In the genomic region with DNA sequence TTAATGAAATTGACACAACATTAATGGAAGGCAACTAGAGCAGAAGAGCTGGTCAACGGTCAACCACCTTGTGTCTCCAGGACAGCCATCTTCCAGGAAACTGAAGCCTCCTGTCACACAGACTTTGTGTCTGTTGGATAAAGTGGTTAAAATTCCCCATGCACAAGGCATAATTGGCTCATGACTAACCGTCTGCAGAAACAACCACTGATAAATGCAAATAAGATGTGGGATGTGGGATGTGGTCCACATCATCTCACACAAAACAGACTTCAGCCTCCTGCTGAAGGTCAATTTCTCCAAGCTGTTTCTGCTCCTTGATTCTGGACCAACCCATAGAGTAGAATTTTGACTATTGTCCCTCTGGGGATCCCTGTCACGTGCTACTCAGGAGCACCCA, we compare ENCODE assay signal across 18 cellular contexts. TPM values are rescaled to one million over a fixed set of nuclear protein-coding genes. Genes with fewer than 3 reads are reported as not detected.
DNase-seq lines count a peak whose midpoint lies in the region; ATAC-seq, FAIRE-seq and TF ChIP-seq lines count a peak whose summit lies in the region.
"Had no signal": no experiment of that assay in that cellular context is flagged by ENCODE, and none has a peak within 500 bp of the region (broad histone marks: within the 10 kb centered on the region; RNA-seq: fewer than 3 reads in every experiment).

No MANE protein-coding gene starts in this region.

- H2AFZ ChIP-seq in GM23248: no peak overlapping the region

- no peaks in the 10 kb centered on the region for H3K36me3 ChIP-seq in GM23248 (ENCODE audit: low read depth)

- no peaks in the 10 kb centered on the region for H4K20me1 ChIP-seq in GM23248 (ENCODE audit: insufficient read depth)

- H3K27me3 Mint-ChIP-seq in activated T-helper 17 cell treated with anti-CD3 and anti-CD28 coated beads, Interleukin-2, amount 50 U/mL, for 72 hours: peaks cover under 1% of the 10 kb centered on the region
- peaks cover 7% of the 10 kb centered on the region for H3K27me3 Mint-ChIP-seq in type B pancreatic cell

- TF ChIP-seq CTCF in fibroblast of mammary gland (conservative IDR thresholded peaks at IDR 0.05; ENCODE audit: control insufficient read depth, insufficient read depth, low read depth, low read length) (no peak), type B pancreatic cell (conservative IDR thresholded peaks at IDR 0.05) (no peak)

- no peaks in the 10 kb centered on the region for H3K79me2 ChIP-seq in GM23248 (ENCODE audit: insufficient read depth)

- no peaks in the 10 kb centered on the region for H3K4me1 Mint-ChIP-seq in activated T-helper 17 cell treated with anti-CD3 and anti-CD28 coated beads, Interleukin-2, amount 50 U/mL, for 72 hours
- H3K4me1 Mint-ChIP-seq in type B pancreatic cell (ENCODE audit: unreplicated experiment): no peaks in the 10 kb centered on the region
- H3K4me1 Mint-ChIP-seq: CD4-positive, alpha-beta memory T cell; IgD-negative memory B cell had no signal

- H3K9ac ChIP-seq in GM23248: no peak overlapping the region

- H3K4me3 Mint-ChIP-seq in activated T-helper 17 cell treated with anti-CD3 and anti-CD28 coated beads, Interleukin-2, amount 50 U/mL, for 72 hours: no peak overlapping the region
- H3K4me3 Mint-ChIP-seq in type B pancreatic cell: no peak overlapping the region
- H3K4me3 Mint-ChIP-seq: CD4-positive, alpha-beta memory T cell; IgD-negative memory B cell had no signal

- H3F3A ChIP-seq in GM23248 (ENCODE audit: insufficient read depth): peaks cover 14% of the 10 kb centered on the region; the same call in 1 of the 2 replicates

- no peaks in the 10 kb centered on the region for H3K9me3 Mint-ChIP-seq in activated T-helper 17 cell treated with anti-CD3 and anti-CD28 coated beads, Interleukin-2, amount 50 U/mL, for 72 hours
- no peaks in the 10 kb centered on the region for H3K9me3 Mint-ChIP-seq in type B pancreatic cell
- H3K9me3 Mint-ChIP-seq: CD4-positive, alpha-beta memory T cell had no signal

- peaks cover 14% of the 10 kb centered on the region for H3K4me1 ChIP-seq in GM23248 (ENCODE audit: insufficient read depth)

- no peak overlapping the region for H3K27ac Mint-ChIP-seq in activated T-helper 17 cell treated with anti-CD3 and anti-CD28 coated beads, Interleukin-2, amount 50 U/mL, for 72 hours
- H3K27ac Mint-ChIP-seq in type B pancreatic cell: no peak overlapping the region
- H3K27ac Mint-ChIP-seq: CD4-positive, alpha-beta memory T cell; IgD-negative memory B cell had no signal

- no peak for TF ChIP-seq POLR2A in H54 (IDR thresholded peaks at IDR 0.05; ENCODE audit: low read depth, low read length)

- FAIRE-seq in H54 (lab: Jason Lieb, UNC): no peak
- FAIRE-seq: GM12892 had no signal

- DNase-seq in GM23248: peak; percentile 65
- peak; percentile 47 for DNase-seq in fibroblast of mammary gland (ENCODE audit: low read depth)
- no peak for DNase-seq in nucleus accumbens (lab: John Stamatoyannopoulos, UW)
- DNase-seq in H54 (ENCODE audit: insufficient read length, low spot score): no peak
- no peak for DNase-seq in type B pancreatic cell (ENCODE audit: extremely low spot score, unreplicated experiment)
- DNase-seq: Calu3; CD4-positive, alpha-beta memory T cell; GDM1; Kasumi-1; NCI-H187; NCI-H446; NCI-H69; NK-92 treated with Interleukin-12 subunit alpha and Interleukin-12 subunit beta, amount 100 ng/mL, for 24 hours; SIG-M5 had no signal

- in situ Hi-C loops in GM23248 (cut with MboI): loop anchor here (25.0 kb wide), 1 partner anchor 90 kb away; no protein-coding TSS in a partner anchor

- no peaks in the 10 kb centered on the region for H3K27me3 ChIP-seq in GM23248 (replicated peaks; ENCODE audit: insufficient read depth)

- WGBS in GM23248 (ENCODE audit: low coverage in 1 of 2, low lambda C conversion rate in 2 of 2, missing lambda C conversion rate in 2 of 2), 2 experiments: 58 to 65% methylated on average over 3 of the region's 3 CpGs

- no peaks in the 10 kb centered on the region for H3K36me3 Mint-ChIP-seq in activated T-helper 17 cell treated with anti-CD3 and anti-CD28 coated beads, Interleukin-2, amount 50 U/mL, for 72 hours (ENCODE audit: low read depth)
- H3K36me3 Mint-ChIP-seq in type B pancreatic cell: no peaks in the 10 kb centered on the region
- H3K36me3 Mint-ChIP-seq: CD4-positive, alpha-beta memory T cell had no signal

- no peak overlapping the region for H3K4me3 ChIP-seq in GM23248
- H3K4me3 ChIP-seq in fibroblast of mammary gland (ENCODE audit: control insufficient read depth, low read depth, low read length): no peak overlapping the region

- H3K4me2 ChIP-seq in GM23248 (ENCODE audit: unreplicated experiment): no peak overlapping the region

- no peaks in the 10 kb centered on the region for H3K9me2 ChIP-seq in GM23248 (ENCODE audit: insufficient read depth)

- peak; percentile 51 for ATAC-seq in activated T-helper 17 cell treated with anti-CD3 and anti-CD28 coated beads, Interleukin-2, amount 50 U/mL, for 72 hours (replicated peaks)
- ATAC-seq in GM21825 (IDR thresholded peaks at IDR 0.05; ENCODE audit: unreplicated experiment): no peak

- H3K9me3 ChIP-seq in GM23248 (ENCODE audit: low read depth): no peaks in the 10 kb centered on the region

- no peak overlapping the region for H3K27ac ChIP-seq in GM23248

RNA-seq across cellular contexts. Expression of a gene that starts 26.9 kb away (rescaled TPM):
- total RNA-seq in GM23248 (2014; rRNA removed; shearing (Covaris generic)): 26.3 and 26.8 TPM in 2 replicates
- 4.1 and 4.5 TPM in 2 replicates for polyA plus RNA-seq in GM23248 (2016; fragmentation: Nextera tagmentation; extraction: Ambion mirVana)
- total RNA-seq in activated T-helper 17 cell treated with anti-CD3 and anti-CD28 coated beads, Interleukin-2, amount 50 U/mL, for 72 hours: 10 to 100 TPM; 21.4 to 22.6 TPM
- total RNA-seq in type B pancreatic cell (ENCODE audit: low replicate concordance): 14.3 and 14.9 TPM in 2 replicates

Comparison
In these comparisons a context has a peak if more than half of its experiments do, and no peak if none do; other contexts are left out.
1. DNase-seq: peak in GM23248 (single experiment) and fibroblast of mammary gland (single experiment); none in nucleus accumbens (0 of 56), H54 (single experiment) and type B pancreatic cell (single experiment).